In the genomic region with DNA sequence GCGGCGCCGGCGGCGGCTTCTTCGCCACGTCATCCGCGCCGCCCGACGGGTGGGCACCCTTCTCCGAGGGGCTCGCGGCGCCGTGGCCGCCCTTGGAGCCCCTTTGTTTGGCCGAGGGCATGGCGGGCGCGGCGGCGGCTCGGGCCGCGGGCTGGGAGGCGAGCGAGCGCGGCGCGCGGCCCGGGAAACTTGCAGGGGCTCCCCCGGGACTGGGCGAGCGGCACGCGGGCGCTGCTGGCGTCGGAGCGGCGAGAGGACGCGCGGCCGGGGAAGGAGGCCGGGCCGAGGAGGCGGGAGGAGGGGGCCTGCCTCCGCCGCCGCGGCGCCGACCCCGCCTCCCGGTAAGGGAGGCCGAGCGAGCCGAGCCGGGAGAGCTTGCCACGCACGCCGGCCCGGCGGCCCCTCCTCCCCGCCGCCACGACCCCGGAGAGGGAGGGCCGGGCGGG, we compare ENCODE assay signal across 8 cellular contexts.
DNase-seq lines count a peak whose midpoint lies in the region; ATAC-seq, FAIRE-seq and TF ChIP-seq lines count a peak whose summit lies in the region.

A gene with protein sequence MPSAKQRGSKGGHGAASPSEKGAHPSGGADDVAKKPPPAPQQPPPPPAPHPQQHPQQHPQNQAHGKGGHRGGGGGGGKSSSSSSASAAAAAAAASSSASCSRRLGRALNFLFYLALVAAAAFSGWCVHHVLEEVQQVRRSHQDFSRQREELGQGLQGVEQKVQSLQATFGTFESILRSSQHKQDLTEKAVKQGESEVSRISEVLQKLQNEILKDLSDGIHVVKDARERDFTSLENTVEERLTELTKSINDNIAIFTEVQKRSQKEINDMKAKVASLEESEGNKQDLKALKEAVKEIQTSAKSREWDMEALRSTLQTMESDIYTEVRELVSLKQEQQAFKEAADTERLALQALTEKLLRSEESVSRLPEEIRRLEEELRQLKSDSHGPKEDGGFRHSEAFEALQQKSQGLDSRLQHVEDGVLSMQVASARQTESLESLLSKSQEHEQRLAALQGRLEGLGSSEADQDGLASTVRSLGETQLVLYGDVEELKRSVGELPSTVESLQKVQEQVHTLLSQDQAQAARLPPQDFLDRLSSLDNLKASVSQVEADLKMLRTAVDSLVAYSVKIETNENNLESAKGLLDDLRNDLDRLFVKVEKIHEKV (minus strand): TSS at position 290 of the 446 bp plus-strand sequence. CDS start 169 bp downstream, at position 121.

- POLR2A ChIA-PET in RWPE1 (lab: Yijun Ruan, JAX; ENCODE audit: low non-redundant PET): interaction anchor here (0.7 kb wide), 1 partner anchor 12 kb away, joined by 3 read pairs; no protein-coding TSS in a partner anchor

- no peaks in the 10 kb centered on the region for H3K27me3 Mint-ChIP-seq in activated naive CD8-positive, alpha-beta T cell

- H3K27ac ChIP-seq in RWPE1: peak within 1 kb of the TSS; percentile 93

- TF ChIP-seq CTCF in RWPE1 (conservative IDR thresholded peaks at IDR 0.05; ENCODE audit: low read depth): no peak

- FAIRE-seq in urothelium cell line (lab: Jason Lieb, UNC): peak; percentile 76

- no peaks in the 10 kb centered on the region for H3K36me3 Mint-ChIP-seq in activated naive CD8-positive, alpha-beta T cell

- H3K4me1 Mint-ChIP-seq in activated naive CD8-positive, alpha-beta T cell (ENCODE audit: low read depth): peaks cover 34% of the 10 kb centered on the region

- H3K4me3 Mint-ChIP-seq in activated naive CD8-positive, alpha-beta T cell: peak within 1 kb of the TSS; percentile 84

- CTCF ChIA-PET in RWPE1 (lab: Yijun Ruan, JAX): interaction anchor here (0.7 to 1.0 kb wide), 2 partner anchors 35 to 49 kb away, joined by 3 read pairs; no protein-coding TSS in a partner anchor

- peak; percentile 45 for ATAC-seq in GM19328 (IDR thresholded peaks at IDR 0.05; ENCODE audit: unreplicated experiment)
- peak; percentile 39 for ATAC-seq in HG03460 (IDR thresholded peaks at IDR 0.05; ENCODE audit: unreplicated experiment)

- H3K27ac Mint-ChIP-seq in activated naive CD8-positive, alpha-beta T cell: peak within 1 kb of the TSS; percentile 87

- H3K9me3 Mint-ChIP-seq in activated naive CD8-positive, alpha-beta T cell (ENCODE audit: low read depth): no peaks in the 10 kb centered on the region

- DNase-seq in CD1c-positive myeloid dendritic cell (ENCODE audit: extremely low spot score) (peak; percentile 58), RWPE1 (ENCODE audit: low spot score) (peak; percentile 74), glomerular visceral epithelial cell (ENCODE audit: extremely low spot score) (peak; percentile 75), nucleus accumbens (lab: John Stamatoyannopoulos, UW) (peak in 31 of 56 donors; percentile 15 to 75 (median 37)), urothelium cell line (ENCODE audit: low spot score) (peak; percentile 79)

Comparison
In these comparisons a context has a peak if more than half of its experiments do, and no peak if none do; other contexts are left out.
1. Peak in every context shown above with its lines: DNase-seq, ATAC-seq and H3K27ac ChIP-seq.